Comparison of ENCODE assay signal across 1 cellular context in the genomic region with DNA sequence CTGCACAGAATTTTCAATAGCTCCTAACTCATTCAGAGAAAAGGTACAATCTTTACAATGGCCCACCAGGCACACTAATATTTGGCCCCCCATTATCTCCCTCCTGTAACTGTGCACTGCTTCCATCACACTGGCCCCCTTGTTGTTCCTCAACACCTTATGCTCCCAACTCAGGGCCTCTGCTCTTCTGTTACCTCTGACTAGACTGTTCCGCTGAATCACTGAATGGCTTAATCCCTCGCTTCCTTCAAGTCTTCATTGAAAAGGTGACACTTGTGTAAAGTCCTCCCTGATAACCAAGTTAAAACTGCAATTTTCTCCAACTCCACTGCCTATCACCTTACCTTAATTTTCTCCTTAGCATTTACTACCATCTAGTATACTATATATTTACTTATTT.
TF ChIP-seq lines count a peak whose summit lies in the region.

No MANE protein-coding gene starts in this region.

TF ChIP-seq in GM23338, 12 proteins besides CTCF, POLR2A, EP300 and RAD21 (continued from another document):
- TF ChIP-seq, protein P1, sequence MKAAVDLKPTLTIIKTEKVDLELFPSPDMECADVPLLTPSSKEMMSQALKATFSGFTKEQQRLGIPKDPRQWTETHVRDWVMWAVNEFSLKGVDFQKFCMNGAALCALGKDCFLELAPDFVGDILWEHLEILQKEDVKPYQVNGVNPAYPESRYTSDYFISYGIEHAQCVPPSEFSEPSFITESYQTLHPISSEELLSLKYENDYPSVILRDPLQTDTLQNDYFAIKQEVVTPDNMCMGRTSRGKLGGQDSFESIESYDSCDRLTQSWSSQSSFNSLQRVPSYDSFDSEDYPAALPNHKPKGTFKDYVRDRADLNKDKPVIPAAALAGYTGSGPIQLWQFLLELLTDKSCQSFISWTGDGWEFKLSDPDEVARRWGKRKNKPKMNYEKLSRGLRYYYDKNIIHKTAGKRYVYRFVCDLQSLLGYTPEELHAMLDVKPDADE (IDR thresholded peaks at IDR 0.05): no peak
